In genomic region chr18:55013685-55014084, GRCh38 we compare ENCODE assay signal across 36 cellular contexts. TPM values are rescaled to one million over a fixed set of nuclear protein-coding genes. Genes with fewer than 3 reads are reported as not detected.
"Had no signal": no experiment of that assay in that cellular context is flagged by ENCODE, and none has a peak within 500 bp of the region (broad histone marks: within the 10 kb centered on the region; RNA-seq: fewer than 3 reads in every experiment).

No MANE protein-coding gene starts in this region.

- H3K4me3 ChIP-seq: gastrocnemius medialis, prostate gland, sigmoid colon, uterus had no signal

- H3K36me3 Mint-ChIP-seq: immature natural killer cell; mesothelial cell of epicardium; naive B cell; stimulated activated memory B cell treated with anti-CD40 and anti-IgM and Interleukin-4, amounts not matched to agents 10 μg/mL and 1 μg/mL and 100 μg/mL, for 72 hours; type B pancreatic cell had no signal

- H3K36me3 ChIP-seq: brain microvascular endothelial cell, gastrocnemius medialis, neutrophil, prostate gland, sigmoid colon, uterus had no signal

- H3K27me3 Mint-ChIP-seq: stimulated activated memory B cell treated with anti-CD40 and anti-IgM and Interleukin-4, amounts not matched to agents 10 μg/mL and 1 μg/mL and 100 μg/mL, for 72 hours; stimulated activated naive CD8-positive, alpha-beta T cell treated with anti-CD3 and anti-CD28 coated beads, Interleukin-15, amount 100 ng/mL, for 72 hours; type B pancreatic cell had no signal

- H3K27ac ChIP-seq: brain microvascular endothelial cell, gastrocnemius medialis, neutrophil, prostate gland, sigmoid colon, uterus had no signal

- H3K4me3 Mint-ChIP-seq: activated CD8-positive, alpha-beta T cell treated with anti-CD3 and anti-CD28 coated beads for 36 hours; activated T-cell treated with anti-CD3 and anti-CD28 coated beads, Interleukin-2, amount 50 U/mL, for 4 hours; activated T-helper 17 cell treated with anti-CD3 and anti-CD28 coated beads, Interleukin-2, amount 50 U/mL, for 72 hours; effector memory CD8-positive, alpha-beta T cell; immature natural killer cell; mesothelial cell of epicardium; nephron progenitor cell; stimulated activated memory B cell treated with anti-CD40 and anti-IgM and Interleukin-4, amounts not matched to agents 10 μg/mL and 1 μg/mL and 100 μg/mL, for 72 hours; stimulated activated naive CD8-positive, alpha-beta T cell treated with anti-CD3 and anti-CD28 coated beads, Interleukin-15, amount 100 ng/mL, for 72 hours; type B pancreatic cell had no signal

- DNase-seq: activated CD4-positive, alpha-beta T cell treated with anti-CD3 and anti-CD28 coated beads for 1 hour; activated CD4-positive, alpha-beta T cell treated with anti-CD3 and anti-CD28 coated beads, Interleukin-2, amount 50 U/mL, for 1 hour; activated CD8-positive, alpha-beta T cell treated with anti-CD3 and anti-CD28 coated beads for 36 hours; activated gamma-delta T cell treated with Interleukin-2 at 50 U/mL for 16 hours; activated naive CD4-positive, alpha-beta T cell treated with anti-CD3 and anti-CD28 coated beads, Interleukin-2, amount 50 U/mL, for 16 hours; activated T-cell treated with anti-CD3 and anti-CD28 coated beads, Interleukin-2, amount 50 U/mL, for 4 hours; amniotic stem cell; brain microvascular endothelial cell; caudate nucleus; cortex of kidney; effector memory CD8-positive, alpha-beta T cell; erythroblast; gastrocnemius medialis; hippocampal formation; immature natural killer cell; kidney; left colon; mammary epithelial cell; naive B cell; nephron progenitor cell; retina; sigmoid colon; small intestine; stimulated activated CD4-positive, alpha-beta T cell treated with anti-CD3 and anti-CD28 coated beads, Interleukin-4, amount 100 ng/mL, for 24 hours; stimulated activated naive CD8-positive, alpha-beta T cell treated with anti-CD3 and anti-CD28 coated beads, Interleukin-15, amount 100 ng/mL, for 72 hours; substantia nigra; uterus had no signal

- H3K9me3 ChIP-seq: gastrocnemius medialis, neutrophil, prostate gland, sigmoid colon, uterus had no signal

- H3K4me1 Mint-ChIP-seq: activated T-helper 17 cell treated with anti-CD3 and anti-CD28 coated beads, Interleukin-2, amount 50 U/mL, for 72 hours; immature natural killer cell; naive B cell; nephron progenitor cell; stimulated activated naive CD8-positive, alpha-beta T cell treated with anti-CD3 and anti-CD28 coated beads, Interleukin-15, amount 100 ng/mL, for 72 hours had no signal

- H3K9me3 Mint-ChIP-seq: activated CD8-positive, alpha-beta T cell treated with anti-CD3 and anti-CD28 coated beads for 36 hours; activated T-cell treated with anti-CD3 and anti-CD28 coated beads, Interleukin-2, amount 50 U/mL, for 4 hours; activated T-helper 17 cell treated with anti-CD3 and anti-CD28 coated beads, Interleukin-2, amount 50 U/mL, for 72 hours; effector memory CD8-positive, alpha-beta T cell; immature natural killer cell; nephron progenitor cell; stimulated activated memory B cell treated with anti-CD40 and anti-IgM and Interleukin-4, amounts not matched to agents 10 μg/mL and 1 μg/mL and 100 μg/mL, for 72 hours; stimulated activated naive CD8-positive, alpha-beta T cell treated with anti-CD3 and anti-CD28 coated beads, Interleukin-15, amount 100 ng/mL, for 72 hours; type B pancreatic cell had no signal

- H3K27me3 ChIP-seq: brain microvascular endothelial cell, gastrocnemius medialis, neutrophil, sigmoid colon, uterus had no signal

- H3K4me1 ChIP-seq: gastrocnemius medialis, prostate gland, sigmoid colon, uterus had no signal

- FAIRE-seq: astrocyte, kidney, small intestine had no signal

- ATAC-seq: activated CD8-positive, alpha-beta T cell treated with anti-CD3 and anti-CD28 coated beads for 36 hours; activated T-cell treated with anti-CD3 and anti-CD28 coated beads, Interleukin-2, amount 50 U/mL, for 4 hours; effector memory CD8-positive, alpha-beta T cell; gastrocnemius medialis; left colon; stimulated activated memory B cell treated with anti-CD40 and anti-IgM and Interleukin-4, amounts not matched to agents 10 μg/mL and 1 μg/mL and 100 μg/mL, for 72 hours; stimulated activated naive CD8-positive, alpha-beta T cell treated with anti-CD3 and anti-CD28 coated beads, Interleukin-15, amount 100 ng/mL, for 72 hours had no signal

- H3K27ac Mint-ChIP-seq: activated CD8-positive, alpha-beta T cell treated with anti-CD3 and anti-CD28 coated beads for 36 hours; activated T-helper 17 cell treated with anti-CD3 and anti-CD28 coated beads, Interleukin-2, amount 50 U/mL, for 72 hours; immature natural killer cell; mesothelial cell of epicardium; nephron progenitor cell; stimulated activated memory B cell treated with anti-CD40 and anti-IgM and Interleukin-4, amounts not matched to agents 10 μg/mL and 1 μg/mL and 100 μg/mL, for 72 hours; type B pancreatic cell had no signal

RNA-seq across cellular contexts. Expression of gene CCDC68, which starts 54.4 kb away (rescaled TPM):
- total RNA-seq: activated CD8-positive, alpha-beta T cell treated with anti-CD3 and anti-CD28 coated beads for 36 hours; activated T-cell treated with anti-CD3 and anti-CD28 coated beads, Interleukin-2, amount 50 U/mL, for 4 hours; chondrocyte; mesothelial cell of epicardium; osteocyte had no signal
- polyA plus RNA-seq: immature natural killer cell had no signal
